In genomic region chr5:17203329-17204132, GRCh38 we compare ENCODE assay signal across 8 cellular contexts. TPM values are rescaled to one million over a fixed set of nuclear protein-coding genes. Genes with fewer than 3 reads are reported as not detected.
DNase-seq lines count a peak whose midpoint lies in the region; ATAC-seq and TF ChIP-seq lines count a peak whose summit lies in the region.

No MANE protein-coding gene starts in this region.

- H3K4me3 ChIP-seq in AG09309 (ENCODE audit: control insufficient read depth, low read depth, low read length) (no peak overlapping the region), heart right ventricle (no peak overlapping the region), gastrocnemius medialis (no peak overlapping the region)

- DNase-seq in AG09309 (ENCODE audit: low read depth) (no peak), NCI-H2196 (lab: John Stamatoyannopoulos, UW; ENCODE audit: unreplicated experiment) (peak; percentile 36), heart right ventricle (no peak), gastrocnemius medialis (no peak)
- no peak for DNase-seq in activated CD8-positive, alpha-beta T cell treated with anti-CD3 and anti-CD28 coated beads for 36 hours
- DNase-seq in activated CD4-positive, alpha-beta T cell treated with anti-CD3 and anti-CD28 coated beads for 1 hour, result no peak

- peaks cover 0 to 74% (median 30%) of the 10 kb centered on the region in 7 donors for H3K27me3 ChIP-seq in heart right ventricle
- H3K27me3 ChIP-seq in gastrocnemius medialis, result peaks cover 0 to 5% (median 0%) of the 10 kb centered on the region in 3 donors

- CTCF ChIA-PET in activated CD8-positive, alpha-beta T cell treated with anti-CD3 and anti-CD28 coated beads for 36 hours (lab: Charles Lee), result interaction anchor here (1.3 to 2.4 kb wide), 5 partner anchors 9 to 412 kb away, joined by 3 to 14 read pairs (median 5); no protein-coding TSS in a partner anchor

- intact Hi-C loops in activated CD8-positive, alpha-beta T cell treated with anti-CD3 and anti-CD28 coated beads for 36 hours (cut with micrococcal nuclease), result no loop called here
- intact Hi-C loops in heart right ventricle (cut with DNase I) (loop anchor here in 4 of 10 donors (5.0 to 10.0 kb wide), 4 partner anchors 519 to 719 kb away; no protein-coding TSS in a partner anchor), gastrocnemius medialis (cut with DNase I; ENCODE audit: low total_unique reads) (no loop called here)

- peaks cover 8% of the 10 kb centered on the region for H3K27me3 Mint-ChIP-seq in activated CD8-positive, alpha-beta T cell treated with anti-CD3 and anti-CD28 coated beads for 36 hours

- no peaks in the 10 kb centered on the region for H3K9me3 Mint-ChIP-seq in activated CD8-positive, alpha-beta T cell treated with anti-CD3 and anti-CD28 coated beads for 36 hours

- TF ChIP-seq POLR2A in gastrocnemius medialis (IDR thresholded peaks at IDR 0.05), result no peak

- H3K4me1 ChIP-seq in heart right ventricle (no peaks in the 10 kb centered on the region), gastrocnemius medialis (no peaks in the 10 kb centered on the region)

- H3K36me3 Mint-ChIP-seq in activated CD8-positive, alpha-beta T cell treated with anti-CD3 and anti-CD28 coated beads for 36 hours (ENCODE audit: low read depth), result no peaks in the 10 kb centered on the region

- no peak overlapping the region for H3K27ac Mint-ChIP-seq in activated CD8-positive, alpha-beta T cell treated with anti-CD3 and anti-CD28 coated beads for 36 hours

- H3K36me3 ChIP-seq in heart right ventricle (no peaks in the 10 kb centered on the region), gastrocnemius medialis (no peaks in the 10 kb centered on the region)

- no peaks in the 10 kb centered on the region for H3K4me1 Mint-ChIP-seq in activated CD8-positive, alpha-beta T cell treated with anti-CD3 and anti-CD28 coated beads for 36 hours (ENCODE audit: low read depth)

- H3K27ac ChIP-seq in heart right ventricle (no peak overlapping the region), gastrocnemius medialis (no peak overlapping the region)

- WGBS in heart right ventricle, 2 donors, result 34 to 42% methylated on average over 10 of the region's 10 CpGs

- TF ChIP-seq CTCF in AG09309 (IDR thresholded peaks at IDR 0.05; ENCODE audit: control insufficient read depth, insufficient read depth, low read depth, low read length, missing control alignments), result peak; percentile 62
- TF ChIP-seq CTCF in activated CD8-positive, alpha-beta T cell treated with anti-CD3 and anti-CD28 coated beads for 36 hours (IDR thresholded peaks at IDR 0.05), result peak; percentile 58
- peak; percentile 47 to 81 (median 74) for TF ChIP-seq CTCF in heart right ventricle (IDR thresholded peaks at IDR 0.05)
- peak; percentile 19 to 72 (median 59) for TF ChIP-seq CTCF in gastrocnemius medialis (IDR thresholded peaks at IDR 0.05 in 4 of 5, conservative IDR thresholded peaks at IDR 0.05 in 1 of 5)

- peaks cover 0 to under 1% (median 0%) of the 10 kb centered on the region in 11 donors for H3K9me3 ChIP-seq in heart right ventricle
- no peaks in the 10 kb centered on the region for H3K9me3 ChIP-seq in gastrocnemius medialis

- H3K4me3 Mint-ChIP-seq in activated CD8-positive, alpha-beta T cell treated with anti-CD3 and anti-CD28 coated beads for 36 hours, result no peak overlapping the region

- POLR2A ChIA-PET in activated CD8-positive, alpha-beta T cell treated with anti-CD3 and anti-CD28 coated beads for 36 hours (lab: Charles Lee), result no interaction called here

- in situ Hi-C loops in gastrocnemius medialis (cut with MboI; ENCODE audit: low sequenced_read_pairs in 4 of 4), result no loop called here

- ATAC-seq in GM18519 (IDR thresholded peaks at IDR 0.05; ENCODE audit: low FRiP score, unreplicated experiment) (peak; percentile 84), HG03139 (IDR thresholded peaks at IDR 0.05; ENCODE audit: unreplicated experiment) (peak; percentile 87), heart right ventricle (peak; percentile 68 to 87 (median 78)), gastrocnemius medialis (peak; percentile 89 to 91)
- no peak for ATAC-seq in activated CD8-positive, alpha-beta T cell treated with anti-CD3 and anti-CD28 coated beads for 36 hours

RNA-seq across cellular contexts. Expression of gene BASP1, which starts 13.9 kb away (rescaled TPM):
- under 1 TPM; 0.18 to 0.47 TPM for total RNA-seq in activated CD8-positive, alpha-beta T cell treated with anti-CD3 and anti-CD28 coated beads for 36 hours
- total RNA-seq in heart right ventricle (1 to 10 TPM in 7 of 10 donors, under 1 TPM in 3; 0.42 to 8.8 (median 1.6) TPM), gastrocnemius medialis (1 to 10 TPM in 2 of 4 donors, under 1 TPM in 1, not detected in 1; 0.82 to 4.0 (median 4.0) TPM)
- polyA plus RNA-seq in heart right ventricle, result 1 to 10 TPM; 1.3 to 2.2 TPM
